16 cellular contexts compared by ENCODE assay signal in the genomic region with DNA sequence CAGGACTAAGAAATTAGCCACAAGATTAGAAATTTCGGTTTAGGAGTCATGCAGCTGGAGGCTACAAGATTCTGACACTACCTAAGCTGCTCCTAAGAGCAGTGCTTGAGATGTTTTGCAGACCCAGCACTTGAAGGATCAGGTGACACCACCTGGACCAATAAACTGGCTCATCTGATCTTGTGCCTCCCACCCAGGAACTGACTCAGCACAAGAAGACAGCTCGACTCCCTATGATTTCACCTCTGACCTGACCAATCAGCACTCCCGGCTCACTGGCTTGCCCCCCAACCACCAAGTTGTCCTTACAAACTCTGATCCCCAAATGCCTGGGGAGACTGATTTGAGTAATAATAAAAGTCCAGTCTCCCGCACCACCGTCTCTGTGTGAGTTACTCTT.
DNase-seq lines count a peak whose midpoint lies in the region; ATAC-seq and TF ChIP-seq lines count a peak whose summit lies in the region.
"Had no signal": no experiment of that assay in that cellular context is flagged by ENCODE, and none has a peak within 500 bp of the region (broad histone marks: within the 10 kb centered on the region; RNA-seq: fewer than 3 reads in every experiment).

No MANE protein-coding gene starts in this region.

- TF ChIP-seq RAD21 in HCT116 (IDR thresholded peaks at IDR 0.05; ENCODE audit: low read depth): no peak

- no peaks in the 10 kb centered on the region for H3K27me3 Mint-ChIP-seq in stimulated activated memory B cell treated with anti-CD40 and anti-IgM and Interleukin-4, amounts not matched to agents 10 μg/mL and 1 μg/mL and 100 μg/mL, for 72 hours
- H3K27me3 Mint-ChIP-seq: activated CD4-positive, alpha-beta T cell treated with anti-CD3 and anti-CD28 coated beads, Interleukin-2, amount 10 ng/mL, durations not matched to agents 7 days and 5 days had no signal

- peaks cover 10% of the 10 kb centered on the region; the same call in 1 of the 2 replicates for H3K4me1 ChIP-seq in DND-41 (ENCODE audit: insufficient read depth, low read length)
- H3K4me1 ChIP-seq in HCT116 (ENCODE audit: control insufficient read depth in 1 of 2, insufficient read depth in 2 of 2, low read length in 2 of 2): peaks cover 0 to 16% of the 10 kb centered on the region in 2 experiments; a peak in 2 of 4 replicates
- H3K4me1 ChIP-seq in foreskin keratinocyte: no peaks in the 10 kb centered on the region
- peaks cover 0 to 16% (median 4%) of the 10 kb centered on the region in 4 donors for H3K4me1 ChIP-seq in stomach
- H3K4me1 ChIP-seq: vagina had no signal

- H4K20me1 ChIP-seq in DND-41 (ENCODE audit: insufficient read depth, low read length) (no peaks in the 10 kb centered on the region), HCT116 (ENCODE audit: insufficient read depth) (no peaks in the 10 kb centered on the region)

- POLR2A ChIA-PET in HCT116 (lab: Charles Lee): no interaction called here

- BruUV-seq in HCT116 (replicated peaks; lab: Mats Ljungman, UMichigan): no TSS peak

- no peak overlapping the region for H3K4me3 ChIP-seq in DND-41 (ENCODE audit: low read depth in 1 of 2, low read length in 2 of 2)
- no peak overlapping the region for H3K4me3 ChIP-seq in HCT116 (replicated peaks in 1 of 2; ENCODE audit: low read depth in 1 of 2, low read length in 2 of 2)
- no peak overlapping the region for H3K4me3 ChIP-seq in stomach
- H3K4me3 ChIP-seq: vagina had no signal

- H3K27ac Mint-ChIP-seq in stimulated activated memory B cell treated with anti-CD40 and anti-IgM and Interleukin-4, amounts not matched to agents 10 μg/mL and 1 μg/mL and 100 μg/mL, for 72 hours: no peak overlapping the region
- H3K27ac Mint-ChIP-seq: activated CD4-positive, alpha-beta T cell treated with anti-CD3 and anti-CD28 coated beads, Interleukin-2, amount 10 ng/mL, durations not matched to agents 7 days and 5 days; B cell had no signal

- H3K27me3 ChIP-seq in DND-41 (ENCODE audit: insufficient read depth, low read length, poor library complexity) (no peaks in the 10 kb centered on the region), HCT116 (ENCODE audit: insufficient read depth, low read length) (no peaks in the 10 kb centered on the region), foreskin keratinocyte (no peaks in the 10 kb centered on the region), stomach (no peaks in the 10 kb centered on the region)
- H3K27me3 ChIP-seq: brain microvascular endothelial cell, vagina had no signal

- TF ChIP-seq POLR2A in HCT116 (IDR thresholded peaks at IDR 0.05; ENCODE audit: borderline replicate concordance, extremely low read depth, insufficient read depth, insufficient read length) (no peak), stomach (IDR thresholded peaks at IDR 0.05) (no peak)

- H3K4me2 ChIP-seq in DND-41 (ENCODE audit: insufficient read depth, low read length) (no peak overlapping the region), HCT116 (ENCODE audit: low read length) (no peak overlapping the region)

- no peak for TF ChIP-seq EP300 in stomach (IDR thresholded peaks at IDR 0.05)

- DNase-seq in DND-41 (peak; percentile 34), HCT116 (ENCODE audit: low read depth, low spot score) (peak; percentile 7), RKO (ENCODE audit: low spot score) (peak; percentile 56), foreskin keratinocyte (peak in 1 of 2 donors; percentile 13), stomach (no peak), LoVo (ENCODE audit: low spot score) (no peak)
- DNase-seq: activated CD4-positive, alpha-beta T cell treated with anti-CD3 and anti-CD28 coated beads, Interleukin-2, amount 10 ng/mL, durations not matched to agents 7 days and 5 days; activated gamma-delta T cell; brain microvascular endothelial cell; NCI-H345; stimulated activated CD8-positive, alpha-beta memory T cell treated with anti-CD3 and anti-CD28 coated beads, Interleukin-4, amount 100 ng/mL, for 48 hours had no signal

- no peak overlapping the region for H3K4me3 Mint-ChIP-seq in stimulated activated memory B cell treated with anti-CD40 and anti-IgM and Interleukin-4, amounts not matched to agents 10 μg/mL and 1 μg/mL and 100 μg/mL, for 72 hours
- H3K4me3 Mint-ChIP-seq: activated CD4-positive, alpha-beta T cell treated with anti-CD3 and anti-CD28 coated beads, Interleukin-2, amount 10 ng/mL, durations not matched to agents 7 days and 5 days; B cell had no signal

- WGBS in stomach, 5 donors: 75 to 83% (median 81%) methylated on average over 5 of the region's 5 CpGs

- H3K36me3 Mint-ChIP-seq in stimulated activated memory B cell treated with anti-CD40 and anti-IgM and Interleukin-4, amounts not matched to agents 10 μg/mL and 1 μg/mL and 100 μg/mL, for 72 hours: no peaks in the 10 kb centered on the region

- ATAC-seq in DND-41 (ENCODE audit: insufficient read depth, low read depth): peak; percentile 57
- ATAC-seq in HCT116: peak; percentile 56
- ATAC-seq in foreskin keratinocyte: peak; percentile 41
- ATAC-seq in GM21529 (IDR thresholded peaks at IDR 0.05; ENCODE audit: unreplicated experiment): no peak
- ATAC-seq in stimulated activated memory B cell treated with anti-CD40 and anti-IgM and Interleukin-4, amounts not matched to agents 10 μg/mL and 1 μg/mL and 100 μg/mL, for 72 hours: no peak
- ATAC-seq: Panc1 had no signal

- no peaks in the 10 kb centered on the region for H3K9me3 Mint-ChIP-seq in stimulated activated memory B cell treated with anti-CD40 and anti-IgM and Interleukin-4, amounts not matched to agents 10 μg/mL and 1 μg/mL and 100 μg/mL, for 72 hours
- H3K9me3 Mint-ChIP-seq: activated CD4-positive, alpha-beta T cell treated with anti-CD3 and anti-CD28 coated beads, Interleukin-2, amount 10 ng/mL, durations not matched to agents 7 days and 5 days had no signal

- H3K36me3 ChIP-seq in DND-41 (ENCODE audit: insufficient read depth, low read length) (no peaks in the 10 kb centered on the region), HCT116 (ENCODE audit: control insufficient read depth in 1 of 2, insufficient read depth in 2 of 2, low read length in 2 of 2) (no peaks in the 10 kb centered on the region), stomach (no peaks in the 10 kb centered on the region)
- H3K36me3 ChIP-seq: brain microvascular endothelial cell, vagina had no signal

- H3K79me2 ChIP-seq in DND-41 (ENCODE audit: insufficient read depth, low read length) (no peaks in the 10 kb centered on the region), HCT116 (ENCODE audit: insufficient read depth, low read length) (no peaks in the 10 kb centered on the region)

- H2AFZ ChIP-seq in DND-41 (ENCODE audit: low read depth, low read length): no peak overlapping the region; the same call in 1 of the 2 replicates
- H2AFZ ChIP-seq in HCT116 (ENCODE audit: low read depth, low read length, poor library complexity, severe bottlenecking): no peak overlapping the region

- CTCF ChIA-PET in HCT116 (lab: Charles Lee): no interaction called here

- intact Hi-C loops in HCT116 (cut with micrococcal nuclease): loop anchor here (5.0 kb wide), 2 partner anchors 79 to 289 kb away; no protein-coding TSS in a partner anchor
- intact Hi-C loops in stomach (cut with DNase I; ENCODE audit: low total_unique reads): no loop called here

- H3K9ac ChIP-seq in DND-41 (ENCODE audit: low read depth, low read length): no peak overlapping the region
- H3K9ac ChIP-seq in HCT116 (ENCODE audit: low read length): no peak overlapping the region

- H3K4me1 Mint-ChIP-seq in stimulated activated memory B cell treated with anti-CD40 and anti-IgM and Interleukin-4, amounts not matched to agents 10 μg/mL and 1 μg/mL and 100 μg/mL, for 72 hours: peaks cover 6% of the 10 kb centered on the region
- H3K4me1 Mint-ChIP-seq: B cell had no signal

- TF ChIP-seq CTCF in DND-41 (IDR thresholded peaks at IDR 0.05; ENCODE audit: borderline replicate concordance, extremely low read depth, low read length, poor library complexity, severe bottlenecking) (no peak), HCT116 (IDR thresholded peaks at IDR 0.05 in 2 of 3, conservative IDR thresholded peaks at IDR 0.05 in 1 of 3; ENCODE audit: borderline replicate concordance in 1 of 3, insufficient read depth in 1 of 3, low read depth in 2 of 3, low read length in 2 of 3) (no peak), foreskin keratinocyte (conservative IDR thresholded peaks at IDR 0.05) (no peak), stomach (IDR thresholded peaks at IDR 0.05) (no peak)

- H3K9me3 ChIP-seq in DND-41 (ENCODE audit: insufficient read depth, low read length, severe bottlenecking) (no peaks in the 10 kb centered on the region), HCT116 (ENCODE audit: control insufficient read depth in 1 of 2, insufficient read depth in 1 of 2, low read depth in 1 of 2, low read length in 2 of 2) (no peaks in the 10 kb centered on the region), stomach (no peaks in the 10 kb centered on the region)
- H3K9me3 ChIP-seq: vagina had no signal

- H3K27ac ChIP-seq in DND-41 (ENCODE audit: low read length): no peak overlapping the region
- H3K27ac ChIP-seq in HCT116 (ENCODE audit: low read depth, low read length): no peak overlapping the region
- no peak overlapping the region for H3K27ac ChIP-seq in foreskin keratinocyte
- no peak overlapping the region for H3K27ac ChIP-seq in stomach
- H3K27ac ChIP-seq: brain microvascular endothelial cell, vagina had no signal

- RAD21 ChIA-PET in HCT116 (lab: Charles Lee; ENCODE audit: low non-redundant PET in 1 of 2, low total read pairs in 2 of 2, uncharacterized antibody in 2 of 2, unreplicated experiment in 2 of 2): interaction anchor here in 1 of 2 experiments (0.6 kb wide), 1 partner anchor 358 kb away, joined by 4 read pairs; no protein-coding TSS in a partner anchor

- H3K9me2 ChIP-seq in HCT116 (ENCODE audit: insufficient read depth): no peaks in the 10 kb centered on the region

TF ChIP-seq in HCT116, 20 proteins besides CTCF, POLR2A, EP300 and RAD21:
- no peak for TF ChIP-seq FOSL1 (IDR thresholded peaks at IDR 0.05; ENCODE audit: low read depth)
- no peak for TF ChIP-seq YY1 (IDR thresholded peaks at IDR 0.05; ENCODE audit: extremely low read depth, insufficient replicate concordance, low read depth, low read length)
- TF ChIP-seq, protein P1, sequence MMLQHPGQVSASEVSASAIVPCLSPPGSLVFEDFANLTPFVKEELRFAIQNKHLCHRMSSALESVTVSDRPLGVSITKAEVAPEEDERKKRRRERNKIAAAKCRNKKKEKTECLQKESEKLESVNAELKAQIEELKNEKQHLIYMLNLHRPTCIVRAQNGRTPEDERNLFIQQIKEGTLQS (IDR thresholded peaks at IDR 0.05): no peak

Comparison
In these comparisons a context has a peak if more than half of its experiments do, and no peak if none do; other contexts are left out.
1. ATAC-seq: peak in DND-41 (single experiment), HCT116 (single experiment) and foreskin keratinocyte (single experiment); none in GM21529 (single experiment) and stimulated activated memory B cell treated with anti-CD40 and anti-IgM and Interleukin-4, amounts not matched to agents 10 μg/mL and 1 μg/mL and 100 μg/mL, for 72 hours (single experiment).
2. DNase-seq: peak in DND-41 (single experiment), HCT116 (single experiment) and RKO (single experiment); none in stomach (single experiment) and LoVo (single experiment).